ENCODE assay signal across 13 cellular contexts in the genomic region with DNA sequence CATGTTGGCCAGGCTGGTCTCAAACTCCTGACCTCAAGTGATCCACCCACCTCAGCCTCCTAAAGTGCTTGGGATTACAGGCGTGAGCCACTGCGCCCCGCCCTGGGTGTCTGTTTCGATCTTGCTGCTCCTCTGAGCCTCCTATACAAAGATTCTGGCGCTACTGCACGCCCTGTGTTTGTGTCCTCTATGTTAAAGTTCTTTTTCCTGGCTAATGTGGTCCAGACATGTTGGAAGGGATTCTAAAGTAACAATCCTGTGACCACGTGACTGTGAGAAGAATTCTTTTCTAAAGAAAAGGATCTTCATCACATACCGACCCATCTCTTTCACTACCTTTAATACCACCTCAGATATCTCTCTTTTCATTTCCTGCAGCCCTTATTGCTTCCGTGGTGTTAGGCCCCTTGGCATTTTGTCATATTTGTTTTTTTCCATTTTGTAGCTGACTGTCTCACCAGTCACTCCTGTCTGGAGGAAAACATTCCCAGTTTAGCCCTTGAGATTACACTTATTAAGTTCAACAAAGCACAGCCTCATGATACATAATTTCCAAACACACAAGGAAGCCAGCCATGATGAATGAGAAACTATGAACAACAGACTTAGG. TPM values are rescaled to one million over a fixed set of nuclear protein-coding genes. Genes with fewer than 3 reads are reported as not detected.
DNase-seq lines count a peak whose midpoint lies in the region; ATAC-seq and TF ChIP-seq lines count a peak whose summit lies in the region.
"Had no signal": no experiment of that assay in that cellular context is flagged by ENCODE, and none has a peak within 500 bp of the region (broad histone marks: within the 10 kb centered on the region; RNA-seq: fewer than 3 reads in every experiment).

No MANE protein-coding gene starts in this region.

- in situ Hi-C loops in brain microvascular endothelial cell (cut with HindIII; ENCODE audit: low pct_ligation_motif_present, low sequenced_read_pairs) = no loop called here

- H3K27me3 ChIP-seq in suprapubic skin (no peaks in the 10 kb centered on the region), brain microvascular endothelial cell (replicated peaks) (no peaks in the 10 kb centered on the region)

- no peak for DNase-seq in activated CD4-positive, alpha-beta memory T cell treated with anti-CD3 and anti-CD28 coated beads for 36 hours
- no peak for DNase-seq in activated CD4-positive, alpha-beta memory T cell treated with anti-CD3 and anti-CD28 coated beads, Interleukin-2, amount 10 ng/mL, durations not matched to agents 7 days and 5 days
- DNase-seq in activated naive CD8-positive, alpha-beta T cell treated with anti-CD3 and anti-CD28 coated beads for 36 hours = no peak
- DNase-seq in fibroblast of peridontal ligament (ENCODE audit: extremely low read depth) = peak; percentile 32
- no peak for DNase-seq in suprapubic skin (ENCODE audit: low spot score in 2 of 2)
- no peak for DNase-seq in brain microvascular endothelial cell
- DNase-seq in activated CD8-positive, alpha-beta memory T cell treated with anti-CD3 and anti-CD28 coated beads for 24 hours = no peak
- DNase-seq: GOT3; stimulated activated naive CD4-positive, alpha-beta T cell treated with Interleukin-2 at 50 U/mL for 16 hours had no signal

- peaks cover 21% of the 10 kb centered on the region for H3K4me1 ChIP-seq in suprapubic skin

- H3K36me3 Mint-ChIP-seq in activated CD4-positive, alpha-beta memory T cell treated with anti-CD3 and anti-CD28 coated beads for 36 hours = peaks cover 6% of the 10 kb centered on the region
- peaks cover 5% of the 10 kb centered on the region for H3K36me3 Mint-ChIP-seq in activated CD4-positive, alpha-beta memory T cell treated with anti-CD3 and anti-CD28 coated beads, Interleukin-2, amount 10 ng/mL, durations not matched to agents 7 days and 5 days (ENCODE audit: low read depth)
- peaks cover 39% of the 10 kb centered on the region for H3K36me3 Mint-ChIP-seq in activated naive CD8-positive, alpha-beta T cell treated with anti-CD3 and anti-CD28 coated beads for 36 hours

- H3K27ac Mint-ChIP-seq in activated CD4-positive, alpha-beta memory T cell treated with anti-CD3 and anti-CD28 coated beads for 36 hours = peak overlapping the region; percentile 35
- no peak overlapping the region for H3K27ac Mint-ChIP-seq in activated CD4-positive, alpha-beta memory T cell treated with anti-CD3 and anti-CD28 coated beads, Interleukin-2, amount 10 ng/mL, durations not matched to agents 7 days and 5 days
- H3K27ac Mint-ChIP-seq in activated naive CD8-positive, alpha-beta T cell treated with anti-CD3 and anti-CD28 coated beads for 36 hours = peak overlapping the region; percentile 79

- no peaks in the 10 kb centered on the region for H3K9me3 ChIP-seq in suprapubic skin

- TF ChIP-seq EP300 in suprapubic skin (IDR thresholded peaks at IDR 0.05) = no peak

- H3K4me1 Mint-ChIP-seq in activated CD4-positive, alpha-beta memory T cell treated with anti-CD3 and anti-CD28 coated beads for 36 hours (ENCODE audit: low read depth) = peaks cover 31% of the 10 kb centered on the region
- H3K4me1 Mint-ChIP-seq in activated CD4-positive, alpha-beta memory T cell treated with anti-CD3 and anti-CD28 coated beads, Interleukin-2, amount 10 ng/mL, durations not matched to agents 7 days and 5 days = peaks cover 32% of the 10 kb centered on the region
- H3K4me1 Mint-ChIP-seq in activated naive CD8-positive, alpha-beta T cell treated with anti-CD3 and anti-CD28 coated beads for 36 hours = peaks cover 42% of the 10 kb centered on the region

- H3K4me3 ChIP-seq in suprapubic skin (no peak overlapping the region), brain microvascular endothelial cell (ENCODE audit: low read depth, low read length) (no peak overlapping the region)

- H3K36me3 ChIP-seq in suprapubic skin (no peaks in the 10 kb centered on the region), brain microvascular endothelial cell (replicated peaks) (no peaks in the 10 kb centered on the region)

- peak overlapping the region; percentile 54 for H3K27ac ChIP-seq in suprapubic skin
- H3K27ac ChIP-seq in brain microvascular endothelial cell = no peak overlapping the region

- intact Hi-C loops in activated CD4-positive, alpha-beta memory T cell treated with anti-CD3 and anti-CD28 coated beads for 36 hours (cut with micrococcal nuclease) = no loop called here

- CTCF ChIA-PET in activated CD4-positive, alpha-beta memory T cell treated with anti-CD3 and anti-CD28 coated beads for 36 hours (lab: Charles Lee) = interaction anchor here (2.0 kb wide), 1 partner anchor 99 kb away, joined by 5 read pairs; no protein-coding TSS in a partner anchor
- CTCF ChIA-PET in activated CD4-positive, alpha-beta memory T cell treated with anti-CD3 and anti-CD28 coated beads, Interleukin-2, amount 10 ng/mL, durations not matched to agents 7 days and 5 days (lab: Charles Lee) = interaction anchor here (0.7 to 1.0 kb wide), 2 partner anchors 82 to 99 kb away, joined by 3 read pairs; no protein-coding TSS in a partner anchor

- H3K4me3 Mint-ChIP-seq in activated CD4-positive, alpha-beta memory T cell treated with anti-CD3 and anti-CD28 coated beads for 36 hours = no peak overlapping the region
- H3K4me3 Mint-ChIP-seq in activated CD4-positive, alpha-beta memory T cell treated with anti-CD3 and anti-CD28 coated beads, Interleukin-2, amount 10 ng/mL, durations not matched to agents 7 days and 5 days = no peak overlapping the region
- no peak overlapping the region for H3K4me3 Mint-ChIP-seq in activated naive CD8-positive, alpha-beta T cell treated with anti-CD3 and anti-CD28 coated beads for 36 hours

- POLR2A ChIA-PET in activated CD4-positive, alpha-beta memory T cell treated with anti-CD3 and anti-CD28 coated beads for 36 hours (lab: Charles Lee) = no interaction called here
- POLR2A ChIA-PET in activated CD4-positive, alpha-beta memory T cell treated with anti-CD3 and anti-CD28 coated beads, Interleukin-2, amount 10 ng/mL, durations not matched to agents 7 days and 5 days (lab: Charles Lee) = interaction anchor here (1.4 kb wide), 1 partner anchor 27 kb away, joined by 6 read pairs; a partner anchor contains a TSS

- TF ChIP-seq CTCF in suprapubic skin (IDR thresholded peaks at IDR 0.05) = no peak
- no peak for TF ChIP-seq CTCF in brain microvascular endothelial cell (IDR thresholded peaks at IDR 0.05; ENCODE audit: low read depth, low read length, missing control alignments)

- no peak for ATAC-seq in GM21381 (IDR thresholded peaks at IDR 0.05; ENCODE audit: unreplicated experiment)

- H3K27me3 Mint-ChIP-seq in activated CD4-positive, alpha-beta memory T cell treated with anti-CD3 and anti-CD28 coated beads for 36 hours = peaks cover 3% of the 10 kb centered on the region
- peaks cover 6% of the 10 kb centered on the region for H3K27me3 Mint-ChIP-seq in activated CD4-positive, alpha-beta memory T cell treated with anti-CD3 and anti-CD28 coated beads, Interleukin-2, amount 10 ng/mL, durations not matched to agents 7 days and 5 days
- no peaks in the 10 kb centered on the region for H3K27me3 Mint-ChIP-seq in activated naive CD8-positive, alpha-beta T cell treated with anti-CD3 and anti-CD28 coated beads for 36 hours

- TF ChIP-seq POLR2A in suprapubic skin (IDR thresholded peaks at IDR 0.05) = no peak

- 35% methylated on average over 9 of the region's 9 CpGs for WGBS in suprapubic skin

- peaks cover 4% of the 10 kb centered on the region for H3K9me3 Mint-ChIP-seq in activated CD4-positive, alpha-beta memory T cell treated with anti-CD3 and anti-CD28 coated beads for 36 hours
- H3K9me3 Mint-ChIP-seq in activated CD4-positive, alpha-beta memory T cell treated with anti-CD3 and anti-CD28 coated beads, Interleukin-2, amount 10 ng/mL, durations not matched to agents 7 days and 5 days = peaks cover 3% of the 10 kb centered on the region
- no peaks in the 10 kb centered on the region for H3K9me3 Mint-ChIP-seq in activated naive CD8-positive, alpha-beta T cell treated with anti-CD3 and anti-CD28 coated beads for 36 hours

RNA-seq across cellular contexts. Expression of a gene that starts 27.2 kb away (rescaled TPM):
- 1,000 to 10,000 TPM; 3,008 to 3,028 TPM for total RNA-seq in activated CD4-positive, alpha-beta memory T cell treated with anti-CD3 and anti-CD28 coated beads for 36 hours
- 1,000 to 10,000 TPM; 2,453 to 2,472 TPM for total RNA-seq in activated CD4-positive, alpha-beta memory T cell treated with anti-CD3 and anti-CD28 coated beads, Interleukin-2, amount 10 ng/mL, durations not matched to agents 7 days and 5 days
- total RNA-seq in activated naive CD8-positive, alpha-beta T cell treated with anti-CD3 and anti-CD28 coated beads for 36 hours = 1,000 to 10,000 TPM; 3,744 to 3,761 TPM
- 100 to 1,000 TPM; 406 to 694 (median 578) TPM for total RNA-seq in suprapubic skin

RNA-seq across cellular contexts. Expression of a gene that starts 40.0 kb away (rescaled TPM):
- total RNA-seq in activated CD4-positive, alpha-beta memory T cell treated with anti-CD3 and anti-CD28 coated beads for 36 hours = under 1 TPM; 0.17 to 0.26 TPM
- under 1 TPM in 1 of 2 experiments, not detected in 1; 0.18 TPM for total RNA-seq in activated CD4-positive, alpha-beta memory T cell treated with anti-CD3 and anti-CD28 coated beads, Interleukin-2, amount 10 ng/mL, durations not matched to agents 7 days and 5 days
- 10 to 100 TPM; 12.3 to 13.7 TPM for total RNA-seq in activated naive CD8-positive, alpha-beta T cell treated with anti-CD3 and anti-CD28 coated beads for 36 hours
- 10 to 100 TPM in 3 of 4 donors, 1 to 10 TPM in 1; 9.5 to 57.9 (median 38.7) TPM for total RNA-seq in suprapubic skin
- total RNA-seq: dermis microvascular lymphatic vessel endothelial cell, LHCN-M2, NCI-H460 had no signal

Comparison
In these comparisons a context has a peak if more than half of its experiments do, and no peak if none do; other contexts are left out.
1. RNA of a gene that starts 40.0 kb away (total RNA-seq): 9.5 to 57.9 TPM in suprapubic skin and 12.3 to 13.7 TPM in activated naive CD8-positive, alpha-beta T cell treated with anti-CD3 and anti-CD28 coated beads for 36 hours; 0.17 to 0.26 TPM in activated CD4-positive, alpha-beta memory T cell treated with anti-CD3 and anti-CD28 coated beads for 36 hours and 0.18 TPM in activated CD4-positive, alpha-beta memory T cell treated with anti-CD3 and anti-CD28 coated beads, Interleukin-2, amount 10 ng/mL, durations not matched to agents 7 days and 5 days; every median in the first group is over 4 times any median in the second.